In the genomic region with DNA sequence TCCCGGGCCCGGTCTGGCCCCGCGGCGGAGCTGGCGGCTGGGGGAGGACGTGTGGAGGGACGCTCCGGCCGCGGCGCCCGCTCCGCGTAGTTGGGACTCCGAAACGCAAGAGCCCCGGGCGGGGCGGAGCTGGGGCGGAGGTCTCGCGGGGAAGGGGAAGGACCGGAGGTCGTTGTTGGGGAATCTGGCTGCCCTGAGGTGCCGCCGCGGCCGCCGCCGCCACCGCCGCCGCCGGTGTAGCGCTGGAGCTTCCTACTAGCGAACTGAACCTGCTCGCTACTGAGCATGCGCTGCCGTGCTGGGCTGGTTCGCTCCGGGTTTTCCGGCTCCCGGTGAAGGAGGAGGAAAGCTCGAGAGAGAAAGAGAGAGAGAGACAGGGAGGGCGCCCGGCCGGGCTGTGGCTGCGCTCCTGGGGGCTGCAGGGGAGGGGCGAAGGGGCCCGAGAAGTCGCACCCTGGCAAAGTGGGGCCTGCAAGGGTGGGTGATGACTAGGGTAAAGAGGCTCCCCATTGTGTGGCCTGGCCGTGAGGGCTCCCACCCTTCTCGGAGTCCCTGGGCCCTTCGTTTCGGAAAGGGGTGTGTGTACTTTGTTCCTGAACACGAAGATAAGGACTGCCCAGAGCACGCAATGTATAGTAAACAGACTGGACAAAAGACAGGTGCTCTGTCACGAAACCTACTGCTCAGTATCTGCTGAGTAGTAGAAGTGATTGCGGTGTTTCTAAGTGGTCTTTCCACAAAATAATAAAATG, we compare ENCODE assay signal across 1 cellular context.
TF ChIP-seq lines count a peak whose summit lies in the region.

A gene (minus strand): TSS at position 281 of the 752 bp plus-strand sequence. CDS start 629 bp downstream, outside the sequence.

TF ChIP-seq in GM12878, 131 proteins besides CTCF, POLR2A, EP300 and RAD21 (continued from another document and continues in another):
- TF ChIP-seq, protein P1, sequence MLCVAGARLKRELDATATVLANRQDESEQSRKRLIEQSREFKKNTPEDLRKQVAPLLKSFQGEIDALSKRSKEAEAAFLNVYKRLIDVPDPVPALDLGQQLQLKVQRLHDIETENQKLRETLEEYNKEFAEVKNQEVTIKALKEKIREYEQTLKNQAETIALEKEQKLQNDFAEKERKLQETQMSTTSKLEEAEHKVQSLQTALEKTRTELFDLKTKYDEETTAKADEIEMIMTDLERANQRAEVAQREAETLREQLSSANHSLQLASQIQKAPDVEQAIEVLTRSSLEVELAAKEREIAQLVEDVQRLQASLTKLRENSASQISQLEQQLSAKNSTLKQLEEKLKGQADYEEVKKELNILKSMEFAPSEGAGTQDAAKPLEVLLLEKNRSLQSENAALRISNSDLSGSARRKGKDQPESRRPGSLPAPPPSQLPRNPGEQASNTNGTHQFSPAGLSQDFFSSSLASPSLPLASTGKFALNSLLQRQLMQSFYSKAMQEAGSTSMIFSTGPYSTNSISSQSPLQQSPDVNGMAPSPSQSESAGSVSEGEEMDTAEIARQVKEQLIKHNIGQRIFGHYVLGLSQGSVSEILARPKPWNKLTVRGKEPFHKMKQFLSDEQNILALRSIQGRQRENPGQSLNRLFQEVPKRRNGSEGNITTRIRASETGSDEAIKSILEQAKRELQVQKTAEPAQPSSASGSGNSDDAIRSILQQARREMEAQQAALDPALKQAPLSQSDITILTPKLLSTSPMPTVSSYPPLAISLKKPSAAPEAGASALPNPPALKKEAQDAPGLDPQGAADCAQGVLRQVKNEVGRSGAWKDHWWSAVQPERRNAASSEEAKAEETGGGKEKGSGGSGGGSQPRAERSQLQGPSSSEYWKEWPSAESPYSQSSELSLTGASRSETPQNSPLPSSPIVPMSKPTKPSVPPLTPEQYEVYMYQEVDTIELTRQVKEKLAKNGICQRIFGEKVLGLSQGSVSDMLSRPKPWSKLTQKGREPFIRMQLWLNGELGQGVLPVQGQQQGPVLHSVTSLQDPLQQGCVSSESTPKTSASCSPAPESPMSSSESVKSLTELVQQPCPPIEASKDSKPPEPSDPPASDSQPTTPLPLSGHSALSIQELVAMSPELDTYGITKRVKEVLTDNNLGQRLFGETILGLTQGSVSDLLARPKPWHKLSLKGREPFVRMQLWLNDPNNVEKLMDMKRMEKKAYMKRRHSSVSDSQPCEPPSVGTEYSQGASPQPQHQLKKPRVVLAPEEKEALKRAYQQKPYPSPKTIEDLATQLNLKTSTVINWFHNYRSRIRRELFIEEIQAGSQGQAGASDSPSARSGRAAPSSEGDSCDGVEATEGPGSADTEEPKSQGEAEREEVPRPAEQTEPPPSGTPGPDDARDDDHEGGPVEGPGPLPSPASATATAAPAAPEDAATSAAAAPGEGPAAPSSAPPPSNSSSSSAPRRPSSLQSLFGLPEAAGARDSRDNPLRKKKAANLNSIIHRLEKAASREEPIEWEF (IDR thresholded peaks at IDR 0.05; ENCODE audit: insufficient replicate concordance, low read depth, low read length): no peak
- TF ChIP-seq POLR2AphosphoS2 (IDR thresholded peaks at IDR 0.05; ENCODE audit: low read depth, low read length) (peak; percentile 55; the same call in 1 of the 2 replicates), CREB1 (IDR thresholded peaks at IDR 0.05; ENCODE audit: low read depth) (peak; percentile 62; the same call in 1 of the 2 replicates), TCF3 (IDR thresholded peaks at IDR 0.05; ENCODE audit: borderline replicate concordance, insufficient read depth, low read depth, low read length) (0 out of 2 replicates have a peak, but pooled peaks have one; percentile 24), SIN3A (IDR thresholded peaks at IDR 0.05; ENCODE audit: low read depth, low read length) (0 out of 2 replicates have a peak, but pooled peaks have one; percentile 59), DPF2 (IDR thresholded peaks at IDR 0.05) (peak; percentile 34), SREBF1 (IDR thresholded peaks at IDR 0.05; ENCODE audit: low read length) (no peak), HDGF (IDR thresholded peaks at IDR 0.05) (peak; percentile 90), CBFB (IDR thresholded peaks at IDR 0.05; ENCODE audit: low read depth) (peak; percentile 70), CREM (IDR thresholded peaks at IDR 0.05; ENCODE audit: low read depth) (peak; percentile 15; the same call in 1 of the 2 replicates), SMAD1 (IDR thresholded peaks at IDR 0.05; ENCODE audit: low read depth, partially characterized antibody) (peak; percentile 23), KLF5 (IDR thresholded peaks at IDR 0.05; ENCODE audit: partially characterized antibody) (peak; percentile 51), ZNF217 (IDR thresholded peaks at IDR 0.05) (no peak), ZBED1 (IDR thresholded peaks at IDR 0.05; ENCODE audit: borderline replicate concordance) (0 out of 2 replicates have a peak, but pooled peaks have one; percentile 34), IKZF2 (IDR thresholded peaks at IDR 0.05) (peak; percentile 87), MXI1 (IDR thresholded peaks at IDR 0.05; ENCODE audit: low read depth, low read length) (no peak), WRNIP1 (IDR thresholded peaks at IDR 0.05; ENCODE audit: borderline replicate concordance, low read depth, low read length) (0 out of 2 replicates have a peak, but pooled peaks have one; percentile 26), NBN (IDR thresholded peaks at IDR 0.05) (peak; percentile 90), CHD4 (IDR thresholded peaks at IDR 0.05) (no peak), SMAD5 (IDR thresholded peaks at IDR 0.05; ENCODE audit: low read depth) (0 out of 2 replicates have a peak, but pooled peaks have one; percentile 48), TAF1 (IDR thresholded peaks at IDR 0.05; ENCODE audit: borderline replicate concordance, low read depth, low read length) (peak; percentile 92; the same call in 1 of the 2 replicates), SP1 (IDR thresholded peaks at IDR 0.05; ENCODE audit: low read depth, low read length) (peak; percentile 78), EED (IDR thresholded peaks at IDR 0.05; ENCODE audit: low read depth) (peak; percentile 77), FOS (IDR thresholded peaks at IDR 0.05; ENCODE audit: borderline replicate concordance, extremely low read depth, insufficient read length) (no peak), IKZF1 (conservative IDR thresholded peaks at IDR 0.05) (peak; percentile 83), BHLHE40 (IDR thresholded peaks at IDR 0.05; ENCODE audit: borderline replicate concordance in 1 of 2, low read depth in 2 of 2, low read length in 1 of 2) (peak; percentile 12 to 39; a peak in 2 of 4 replicates), YY1 (IDR thresholded peaks at IDR 0.05; ENCODE audit: low read depth, low read length) (peak; percentile 83), LARP7 (IDR thresholded peaks at IDR 0.05) (peak; percentile 63), TCF12 (IDR thresholded peaks at IDR 0.05; ENCODE audit: low read depth, low read length) (no peak), ETV6 (conservative IDR thresholded peaks at IDR 0.05 in 1 of 2, IDR thresholded peaks at IDR 0.05 in 1 of 2; ENCODE audit: borderline replicate concordance in 1 of 2, low read depth in 1 of 2) (peak in 1 of 2 experiments; percentile 11; a peak in 1 of 4 replicates), PAX5 (IDR thresholded peaks at IDR 0.05; ENCODE audit: borderline replicate concordance, low read depth, low read length) (no peak), BACH1 (IDR thresholded peaks at IDR 0.05; ENCODE audit: borderline replicate concordance) (no peak), ZNF384 (IDR thresholded peaks at IDR 0.05; ENCODE audit: borderline replicate concordance, low read depth, low read length) (no peak), POLR2AphosphoS5 (IDR thresholded peaks at IDR 0.05; ENCODE audit: low read length) (peak; percentile 79)
- TF ChIP-seq, protein P2, sequence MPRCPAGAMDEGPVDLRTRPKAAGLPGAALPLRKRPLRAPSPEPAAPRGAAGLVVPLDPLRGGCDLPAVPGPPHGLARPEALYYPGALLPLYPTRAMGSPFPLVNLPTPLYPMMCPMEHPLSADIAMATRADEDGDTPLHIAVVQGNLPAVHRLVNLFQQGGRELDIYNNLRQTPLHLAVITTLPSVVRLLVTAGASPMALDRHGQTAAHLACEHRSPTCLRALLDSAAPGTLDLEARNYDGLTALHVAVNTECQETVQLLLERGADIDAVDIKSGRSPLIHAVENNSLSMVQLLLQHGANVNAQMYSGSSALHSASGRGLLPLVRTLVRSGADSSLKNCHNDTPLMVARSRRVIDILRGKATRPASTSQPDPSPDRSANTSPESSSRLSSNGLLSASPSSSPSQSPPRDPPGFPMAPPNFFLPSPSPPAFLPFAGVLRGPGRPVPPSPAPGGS (IDR thresholded peaks at IDR 0.05; ENCODE audit: borderline replicate concordance, insufficient read depth, low read depth, low read length, poor library complexity, severe bottlenecking): no peak
- TF ChIP-seq, protein P3, sequence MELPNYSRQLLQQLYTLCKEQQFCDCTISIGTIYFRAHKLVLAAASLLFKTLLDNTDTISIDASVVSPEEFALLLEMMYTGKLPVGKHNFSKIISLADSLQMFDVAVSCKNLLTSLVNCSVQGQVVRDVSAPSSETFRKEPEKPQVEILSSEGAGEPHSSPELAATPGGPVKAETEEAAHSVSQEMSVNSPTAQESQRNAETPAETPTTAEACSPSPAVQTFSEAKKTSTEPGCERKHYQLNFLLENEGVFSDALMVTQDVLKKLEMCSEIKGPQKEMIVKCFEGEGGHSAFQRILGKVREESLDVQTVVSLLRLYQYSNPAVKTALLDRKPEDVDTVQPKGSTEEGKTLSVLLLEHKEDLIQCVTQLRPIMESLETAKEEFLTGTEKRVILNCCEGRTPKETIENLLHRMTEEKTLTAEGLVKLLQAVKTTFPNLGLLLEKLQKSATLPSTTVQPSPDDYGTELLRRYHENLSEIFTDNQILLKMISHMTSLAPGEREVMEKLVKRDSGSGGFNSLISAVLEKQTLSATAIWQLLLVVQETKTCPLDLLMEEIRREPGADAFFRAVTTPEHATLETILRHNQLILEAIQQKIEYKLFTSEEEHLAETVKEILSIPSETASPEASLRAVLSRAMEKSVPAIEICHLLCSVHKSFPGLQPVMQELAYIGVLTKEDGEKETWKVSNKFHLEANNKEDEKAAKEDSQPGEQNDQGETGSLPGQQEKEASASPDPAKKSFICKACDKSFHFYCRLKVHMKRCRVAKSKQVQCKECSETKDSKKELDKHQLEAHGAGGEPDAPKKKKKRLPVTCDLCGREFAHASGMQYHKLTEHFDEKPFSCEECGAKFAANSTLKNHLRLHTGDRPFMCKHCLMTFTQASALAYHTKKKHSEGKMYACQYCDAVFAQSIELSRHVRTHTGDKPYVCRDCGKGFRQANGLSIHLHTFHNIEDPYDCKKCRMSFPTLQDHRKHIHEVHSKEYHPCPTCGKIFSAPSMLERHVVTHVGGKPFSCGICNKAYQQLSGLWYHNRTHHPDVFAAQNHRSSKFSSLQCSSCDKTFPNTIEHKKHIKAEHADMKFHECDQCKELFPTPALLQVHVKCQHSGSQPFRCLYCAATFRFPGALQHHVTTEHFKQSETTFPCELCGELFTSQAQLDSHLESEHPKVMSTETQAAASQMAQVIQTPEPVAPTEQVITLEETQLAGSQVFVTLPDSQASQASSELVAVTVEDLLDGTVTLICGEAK (IDR thresholded peaks at IDR 0.05; ENCODE audit: borderline replicate concordance): peak; percentile 23; the same call in 1 of the 2 replicates
- TF ChIP-seq, protein P4, sequence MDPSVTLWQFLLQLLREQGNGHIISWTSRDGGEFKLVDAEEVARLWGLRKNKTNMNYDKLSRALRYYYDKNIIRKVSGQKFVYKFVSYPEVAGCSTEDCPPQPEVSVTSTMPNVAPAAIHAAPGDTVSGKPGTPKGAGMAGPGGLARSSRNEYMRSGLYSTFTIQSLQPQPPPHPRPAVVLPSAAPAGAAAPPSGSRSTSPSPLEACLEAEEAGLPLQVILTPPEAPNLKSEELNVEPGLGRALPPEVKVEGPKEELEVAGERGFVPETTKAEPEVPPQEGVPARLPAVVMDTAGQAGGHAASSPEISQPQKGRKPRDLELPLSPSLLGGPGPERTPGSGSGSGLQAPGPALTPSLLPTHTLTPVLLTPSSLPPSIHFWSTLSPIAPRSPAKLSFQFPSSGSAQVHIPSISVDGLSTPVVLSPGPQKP (IDR thresholded peaks at IDR 0.05; ENCODE audit: low read depth, low read length): peak; percentile 19; the same call in 1 of the 2 replicates
- TF ChIP-seq, protein P5, sequence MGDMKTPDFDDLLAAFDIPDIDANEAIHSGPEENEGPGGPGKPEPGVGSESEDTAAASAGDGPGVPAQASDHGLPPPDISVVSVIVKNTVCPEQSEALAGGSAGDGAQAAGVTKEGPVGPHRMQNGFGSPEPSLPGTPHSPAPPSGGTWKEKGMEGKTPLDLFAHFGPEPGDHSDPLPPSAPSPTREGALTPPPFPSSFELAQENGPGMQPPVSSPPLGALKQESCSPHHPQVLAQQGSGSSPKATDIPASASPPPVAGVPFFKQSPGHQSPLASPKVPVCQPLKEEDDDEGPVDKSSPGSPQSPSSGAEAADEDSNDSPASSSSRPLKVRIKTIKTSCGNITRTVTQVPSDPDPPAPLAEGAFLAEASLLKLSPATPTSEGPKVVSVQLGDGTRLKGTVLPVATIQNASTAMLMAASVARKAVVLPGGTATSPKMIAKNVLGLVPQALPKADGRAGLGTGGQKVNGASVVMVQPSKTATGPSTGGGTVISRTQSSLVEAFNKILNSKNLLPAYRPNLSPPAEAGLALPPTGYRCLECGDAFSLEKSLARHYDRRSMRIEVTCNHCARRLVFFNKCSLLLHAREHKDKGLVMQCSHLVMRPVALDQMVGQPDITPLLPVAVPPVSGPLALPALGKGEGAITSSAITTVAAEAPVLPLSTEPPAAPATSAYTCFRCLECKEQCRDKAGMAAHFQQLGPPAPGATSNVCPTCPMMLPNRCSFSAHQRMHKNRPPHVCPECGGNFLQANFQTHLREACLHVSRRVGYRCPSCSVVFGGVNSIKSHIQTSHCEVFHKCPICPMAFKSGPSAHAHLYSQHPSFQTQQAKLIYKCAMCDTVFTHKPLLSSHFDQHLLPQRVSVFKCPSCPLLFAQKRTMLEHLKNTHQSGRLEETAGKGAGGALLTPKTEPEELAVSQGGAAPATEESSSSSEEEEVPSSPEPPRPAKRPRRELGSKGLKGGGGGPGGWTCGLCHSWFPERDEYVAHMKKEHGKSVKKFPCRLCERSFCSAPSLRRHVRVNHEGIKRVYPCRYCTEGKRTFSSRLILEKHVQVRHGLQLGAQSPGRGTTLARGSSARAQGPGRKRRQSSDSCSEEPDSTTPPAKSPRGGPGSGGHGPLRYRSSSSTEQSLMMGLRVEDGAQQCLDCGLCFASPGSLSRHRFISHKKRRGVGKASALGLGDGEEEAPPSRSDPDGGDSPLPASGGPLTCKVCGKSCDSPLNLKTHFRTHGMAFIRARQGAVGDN (IDR thresholded peaks at IDR 0.05): peak; percentile 50
- TF ChIP-seq, protein P6, sequence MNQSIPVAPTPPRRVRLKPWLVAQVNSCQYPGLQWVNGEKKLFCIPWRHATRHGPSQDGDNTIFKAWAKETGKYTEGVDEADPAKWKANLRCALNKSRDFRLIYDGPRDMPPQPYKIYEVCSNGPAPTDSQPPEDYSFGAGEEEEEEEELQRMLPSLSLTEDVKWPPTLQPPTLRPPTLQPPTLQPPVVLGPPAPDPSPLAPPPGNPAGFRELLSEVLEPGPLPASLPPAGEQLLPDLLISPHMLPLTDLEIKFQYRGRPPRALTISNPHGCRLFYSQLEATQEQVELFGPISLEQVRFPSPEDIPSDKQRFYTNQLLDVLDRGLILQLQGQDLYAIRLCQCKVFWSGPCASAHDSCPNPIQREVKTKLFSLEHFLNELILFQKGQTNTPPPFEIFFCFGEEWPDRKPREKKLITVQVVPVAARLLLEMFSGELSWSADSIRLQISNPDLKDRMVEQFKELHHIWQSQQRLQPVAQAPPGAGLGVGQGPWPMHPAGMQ (IDR thresholded peaks at IDR 0.05; ENCODE audit: borderline replicate concordance): 0 out of 2 replicates have a peak, but pooled peaks have one; percentile 6
